In the genomic region with DNA sequence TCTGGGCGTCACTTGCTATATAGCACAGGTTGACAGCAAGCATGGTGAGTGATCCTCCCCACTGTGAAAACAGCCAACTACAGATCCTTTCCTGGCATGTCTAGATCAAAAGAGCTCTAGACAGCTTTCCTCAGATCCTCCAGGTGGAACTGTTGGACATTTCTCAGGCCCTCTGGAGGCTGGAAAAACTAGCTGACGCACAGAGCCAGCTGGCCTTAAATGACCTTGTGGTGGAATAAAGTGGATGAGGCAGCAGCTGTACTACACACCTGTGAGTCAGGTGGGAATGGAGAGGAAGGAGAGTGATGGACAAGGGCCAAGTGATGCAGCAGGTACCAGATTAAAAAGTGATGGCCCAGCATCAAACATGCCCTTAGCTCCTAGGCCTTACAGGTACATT, we compare ENCODE assay signal across 18 cellular contexts.
DNase-seq lines count a peak whose midpoint lies in the region; ATAC-seq and TF ChIP-seq lines count a peak whose summit lies in the region.
"Had no signal": no experiment of that assay in that cellular context is flagged by ENCODE, and none has a peak within 500 bp of the region (broad histone marks: within the 10 kb centered on the region; RNA-seq: fewer than 3 reads in every experiment).

No MANE protein-coding gene starts in this region.

- no peaks in the 10 kb centered on the region for H4K20me1 ChIP-seq in hepatocyte (ENCODE audit: insufficient read depth, poor library complexity, severe bottlenecking)

- TF ChIP-seq CTCF in RWPE1 (conservative IDR thresholded peaks at IDR 0.05; ENCODE audit: low read depth) (no peak), hepatocyte (IDR thresholded peaks at IDR 0.05; ENCODE audit: poor library complexity) (no peak)

- no peak overlapping the region for H3K4me3 ChIP-seq in hepatocyte
- H3K4me3 ChIP-seq: mucosa of descending colon, neural progenitor cell, prostate gland, smooth muscle cell, tibial nerve had no signal

- CTCF ChIA-PET in RWPE1 (lab: Yijun Ruan, JAX) = interaction anchor here (0.5 to 8.2 kb wide), 15 partner anchors 10 to 1266 kb away, joined by 3 to 116 read pairs (median 3); no protein-coding TSS in a partner anchor

- in situ Hi-C loops in ACHN (cut with HindIII; ENCODE audit: low pct_ligation_motif_present, low pct_unique_long_range_greater_than_20kb, low sequenced_read_pairs) = no loop called here

- POLR2A ChIA-PET in RWPE1 (lab: Yijun Ruan, JAX; ENCODE audit: low non-redundant PET) = interaction anchor here (0.6 kb wide), 1 partner anchor 22 kb away, joined by 4 read pairs; no protein-coding TSS in a partner anchor

- H2AFZ ChIP-seq in hepatocyte = no peak overlapping the region
- H2AFZ ChIP-seq: neural progenitor cell had no signal

- H3K9me2 ChIP-seq in hepatocyte (replicated peaks; ENCODE audit: insufficient read depth) = no peaks in the 10 kb centered on the region

- no peak overlapping the region for H3K4me2 ChIP-seq in hepatocyte
- H3K4me2 ChIP-seq: neural progenitor cell, smooth muscle cell had no signal

- H3K27ac ChIP-seq in RWPE1 (no peak overlapping the region), hepatocyte (no peak overlapping the region)
- H3K27ac ChIP-seq: neural progenitor cell, prostate gland, tibial nerve had no signal

- no peaks in the 10 kb centered on the region for H3K27me3 ChIP-seq in hepatocyte
- H3K27me3 ChIP-seq: neural progenitor cell, tibial nerve had no signal

- no peaks in the 10 kb centered on the region for H3K9me3 ChIP-seq in hepatocyte (ENCODE audit: low read depth)
- H3K9me3 ChIP-seq: mucosa of descending colon, prostate gland, tibial nerve had no signal

- no peaks in the 10 kb centered on the region for H3K79me2 ChIP-seq in hepatocyte

- ATAC-seq in HG02610 (IDR thresholded peaks at IDR 0.05; ENCODE audit: unreplicated experiment) (no peak), HG02798 (IDR thresholded peaks at IDR 0.05; ENCODE audit: poor library complexity, unreplicated experiment) (no peak)
- ATAC-seq: activated T-cell treated with anti-CD3 and anti-CD28 coated beads, Interleukin-2, amount 50 U/mL, for 4 hours; stimulated activated naive CD8-positive, alpha-beta T cell treated with anti-CD3 and anti-CD28 coated beads, Interleukin-15, Interleukin-2, amounts not matched to agents 100 U/mL and 50 U/mL, for 24 hours had no signal

- WGBS in hepatocyte (ENCODE audit: low lambda C conversion rate, missing lambda C conversion rate) = 92% methylated on average over 2 of the region's 2 CpGs

- DNase-seq in COR-L47 (lab: John Stamatoyannopoulos, UW) (peak; percentile 8), NCI-H146 (lab: John Stamatoyannopoulos, UW) (peak; percentile 38), RWPE1 (ENCODE audit: low spot score) (peak; percentile 85), hepatocyte (ENCODE audit: low spot score) (peak; percentile 20), ACHN (no peak), germinal center (ENCODE audit: low spot score) (no peak)
- DNase-seq: activated CD4-positive, CD25-positive, alpha-beta regulatory T cell; activated T-cell treated with anti-CD3 and anti-CD28 coated beads, Interleukin-2, amount 50 U/mL, for 4 hours; CD8-positive, alpha-beta memory T cell; effector CD4-positive, alpha-beta T cell had no signal

- no peaks in the 10 kb centered on the region for H3K4me1 ChIP-seq in hepatocyte (ENCODE audit: insufficient read depth)
- H3K4me1 ChIP-seq: neural progenitor cell, prostate gland, tibial nerve had no signal

- H3K36me3 ChIP-seq in hepatocyte (replicated peaks; ENCODE audit: insufficient read depth, low read depth) = no peaks in the 10 kb centered on the region
- H3K36me3 ChIP-seq: neural progenitor cell, prostate gland had no signal

Comparison
In these comparisons a context has a peak if more than half of its experiments do, and no peak if none do; other contexts are left out.
1. DNase-seq: peak in COR-L47 (single experiment), NCI-H146 (single experiment), RWPE1 (single experiment) and hepatocyte (single experiment); none in ACHN (single experiment) and germinal center (single experiment).